ENCODE assay signal across 2 cellular contexts in the genomic region with DNA sequence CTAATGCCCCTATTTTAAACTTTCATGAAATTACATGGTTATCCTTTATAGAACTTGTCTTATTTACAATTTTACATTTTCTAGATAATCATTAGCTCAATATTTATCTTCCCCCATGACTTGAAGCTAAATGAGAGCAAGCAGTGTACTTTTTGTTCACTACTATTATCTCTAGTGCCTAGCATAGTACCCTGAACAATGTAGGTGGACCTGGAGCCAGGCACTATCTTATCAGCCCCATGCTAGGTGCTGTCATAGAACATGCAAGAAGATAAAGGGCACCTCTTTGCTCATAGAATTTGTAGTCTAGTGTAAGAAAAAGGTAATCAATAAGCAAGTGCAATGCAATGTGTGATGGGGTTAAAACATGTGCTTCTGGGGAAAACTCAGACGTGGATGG.
TF ChIP-seq lines count a peak whose summit lies in the region.

No MANE protein-coding gene starts in this region.

TF ChIP-seq in liver, 16 proteins besides CTCF, POLR2A, EP300 and RAD21 (continued from another document):
- TF ChIP-seq, protein P1, sequence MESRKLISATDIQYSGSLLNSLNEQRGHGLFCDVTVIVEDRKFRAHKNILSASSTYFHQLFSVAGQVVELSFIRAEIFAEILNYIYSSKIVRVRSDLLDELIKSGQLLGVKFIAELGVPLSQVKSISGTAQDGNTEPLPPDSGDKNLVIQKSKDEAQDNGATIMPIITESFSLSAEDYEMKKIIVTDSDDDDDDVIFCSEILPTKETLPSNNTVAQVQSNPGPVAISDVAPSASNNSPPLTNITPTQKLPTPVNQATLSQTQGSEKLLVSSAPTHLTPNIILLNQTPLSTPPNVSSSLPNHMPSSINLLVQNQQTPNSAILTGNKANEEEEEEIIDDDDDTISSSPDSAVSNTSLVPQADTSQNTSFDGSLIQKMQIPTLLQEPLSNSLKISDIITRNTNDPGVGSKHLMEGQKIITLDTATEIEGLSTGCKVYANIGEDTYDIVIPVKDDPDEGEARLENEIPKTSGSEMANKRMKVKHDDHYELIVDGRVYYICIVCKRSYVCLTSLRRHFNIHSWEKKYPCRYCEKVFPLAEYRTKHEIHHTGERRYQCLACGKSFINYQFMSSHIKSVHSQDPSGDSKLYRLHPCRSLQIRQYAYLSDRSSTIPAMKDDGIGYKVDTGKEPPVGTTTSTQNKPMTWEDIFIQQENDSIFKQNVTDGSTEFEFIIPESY (IDR thresholded peaks at IDR 0.05): no peak
- TF ChIP-seq EGR1 (IDR thresholded peaks at IDR 0.05; ENCODE audit: low read depth in 2 of 2): no peak
TF ChIP-seq in liver: peak in this region for 2.

TF ChIP-seq in HepG2, 621 proteins besides CTCF, POLR2A, EP300 and RAD21 (continued from another document):
- no peak for TF ChIP-seq AHDC1 (CRISPR knock-in tag; IDR thresholded peaks at IDR 0.05; ENCODE audit: borderline replicate concordance)
- TF ChIP-seq, protein P2, sequence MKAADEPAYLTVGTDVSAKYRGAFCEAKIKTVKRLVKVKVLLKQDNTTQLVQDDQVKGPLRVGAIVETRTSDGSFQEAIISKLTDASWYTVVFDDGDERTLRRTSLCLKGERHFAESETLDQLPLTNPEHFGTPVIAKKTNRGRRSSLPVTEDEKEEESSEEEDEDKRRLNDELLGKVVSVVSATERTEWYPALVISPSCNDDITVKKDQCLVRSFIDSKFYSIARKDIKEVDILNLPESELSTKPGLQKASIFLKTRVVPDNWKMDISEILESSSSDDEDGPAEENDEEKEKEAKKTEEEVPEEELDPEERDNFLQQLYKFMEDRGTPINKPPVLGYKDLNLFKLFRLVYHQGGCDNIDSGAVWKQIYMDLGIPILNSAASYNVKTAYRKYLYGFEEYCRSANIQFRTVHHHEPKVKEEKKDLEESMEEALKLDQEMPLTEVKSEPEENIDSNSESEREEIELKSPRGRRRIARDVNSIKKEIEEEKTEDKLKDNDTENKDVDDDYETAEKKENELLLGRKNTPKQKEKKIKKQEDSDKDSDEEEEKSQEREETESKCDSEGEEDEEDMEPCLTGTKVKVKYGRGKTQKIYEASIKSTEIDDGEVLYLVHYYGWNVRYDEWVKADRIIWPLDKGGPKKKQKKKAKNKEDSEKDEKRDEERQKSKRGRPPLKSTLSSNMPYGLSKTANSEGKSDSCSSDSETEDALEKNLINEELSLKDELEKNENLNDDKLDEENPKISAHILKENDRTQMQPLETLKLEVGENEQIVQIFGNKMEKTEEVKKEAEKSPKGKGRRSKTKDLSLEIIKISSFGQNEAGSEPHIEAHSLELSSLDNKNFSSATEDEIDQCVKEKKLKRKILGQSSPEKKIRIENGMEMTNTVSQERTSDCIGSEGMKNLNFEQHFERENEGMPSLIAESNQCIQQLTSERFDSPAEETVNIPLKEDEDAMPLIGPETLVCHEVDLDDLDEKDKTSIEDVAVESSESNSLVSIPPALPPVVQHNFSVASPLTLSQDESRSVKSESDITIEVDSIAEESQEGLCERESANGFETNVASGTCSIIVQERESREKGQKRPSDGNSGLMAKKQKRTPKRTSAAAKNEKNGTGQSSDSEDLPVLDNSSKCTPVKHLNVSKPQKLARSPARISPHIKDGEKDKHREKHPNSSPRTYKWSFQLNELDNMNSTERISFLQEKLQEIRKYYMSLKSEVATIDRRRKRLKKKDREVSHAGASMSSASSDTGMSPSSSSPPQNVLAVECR (CRISPR knock-in tag; IDR thresholded peaks at IDR 0.05; ENCODE audit: borderline replicate concordance): no peak
- TF ChIP-seq, protein P3, sequence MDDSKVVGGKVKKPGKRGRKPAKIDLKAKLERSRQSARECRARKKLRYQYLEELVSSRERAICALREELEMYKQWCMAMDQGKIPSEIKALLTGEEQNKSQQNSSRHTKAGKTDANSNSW (CRISPR knock-in tag; IDR thresholded peaks at IDR 0.05; ENCODE audit: borderline replicate concordance): no peak
- no peak for TF ChIP-seq ZIK1 (CRISPR knock-in tag; IDR thresholded peaks at IDR 0.05; ENCODE audit: borderline replicate concordance, low read depth)
- TF ChIP-seq, protein P4, sequence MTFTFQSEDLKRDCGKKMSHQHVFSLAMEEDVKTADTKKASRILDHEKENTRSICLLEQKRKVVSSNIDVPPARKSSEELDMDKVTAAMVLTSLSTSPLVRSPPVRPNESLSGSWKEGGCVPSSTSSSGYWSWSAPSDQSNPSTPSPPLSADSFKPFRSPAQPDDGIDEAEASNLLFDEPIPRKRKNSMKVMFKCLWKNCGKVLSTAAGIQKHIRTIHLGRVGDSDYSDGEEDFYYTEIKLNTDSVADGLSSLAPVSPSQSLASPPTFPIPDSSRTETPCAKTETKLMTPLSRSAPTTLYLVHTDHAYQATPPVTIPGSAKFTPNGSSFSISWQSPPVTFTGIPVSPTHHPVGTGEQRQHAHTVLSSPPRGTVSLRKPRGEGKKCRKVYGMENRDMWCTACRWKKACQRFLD (CRISPR knock-in tag; IDR thresholded peaks at IDR 0.05; ENCODE audit: borderline replicate concordance): no peak
- TF ChIP-seq, protein P5, sequence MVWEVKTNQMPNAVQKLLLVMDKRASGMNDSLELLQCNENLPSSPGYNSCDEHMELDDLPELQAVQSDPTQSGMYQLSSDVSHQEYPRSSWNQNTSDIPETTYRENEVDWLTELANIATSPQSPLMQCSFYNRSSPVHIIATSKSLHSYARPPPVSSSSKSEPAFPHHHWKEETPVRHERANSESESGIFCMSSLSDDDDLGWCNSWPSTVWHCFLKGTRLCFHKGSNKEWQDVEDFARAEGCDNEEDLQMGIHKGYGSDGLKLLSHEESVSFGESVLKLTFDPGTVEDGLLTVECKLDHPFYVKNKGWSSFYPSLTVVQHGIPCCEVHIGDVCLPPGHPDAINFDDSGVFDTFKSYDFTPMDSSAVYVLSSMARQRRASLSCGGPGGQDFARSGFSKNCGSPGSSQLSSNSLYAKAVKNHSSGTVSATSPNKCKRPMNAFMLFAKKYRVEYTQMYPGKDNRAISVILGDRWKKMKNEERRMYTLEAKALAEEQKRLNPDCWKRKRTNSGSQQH (CRISPR knock-in tag; IDR thresholded peaks at IDR 0.05; ENCODE audit: low read depth): no peak
- no peak for TF ChIP-seq CEBPG (CRISPR knock-in tag; IDR thresholded peaks at IDR 0.05)
- no peak for TF ChIP-seq ZBTB7B (CRISPR knock-in tag; IDR thresholded peaks at IDR 0.05)
TF ChIP-seq in HepG2: peak in this region for 0.
